1 cellular context compared by ENCODE assay signal in the genomic region with DNA sequence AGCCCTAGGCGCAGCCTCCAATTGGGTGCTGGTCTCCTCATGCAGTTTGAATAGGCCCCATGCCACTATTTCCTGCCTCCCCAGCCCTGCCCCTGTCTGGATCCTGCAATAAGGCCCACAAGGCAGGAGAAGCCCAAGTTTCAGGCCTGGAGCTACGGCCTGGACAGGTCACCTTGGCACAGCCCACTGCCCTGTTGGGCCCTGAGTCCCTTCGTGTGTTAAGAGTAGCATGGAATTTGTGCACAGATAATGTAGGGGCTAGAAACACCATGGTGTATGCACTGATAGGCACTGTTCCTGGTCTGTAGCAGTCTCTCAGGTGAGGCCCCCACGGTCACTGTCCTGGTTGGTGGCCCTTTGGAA.
TF ChIP-seq lines count a peak whose summit lies in the region.

No MANE protein-coding gene starts in this region.

TF ChIP-seq in K562, 482 proteins besides CTCF, POLR2A, EP300 and RAD21:
- TF ChIP-seq POLR2AphosphoS2 (IDR thresholded peaks at IDR 0.05; ENCODE audit: low read length) = 0 out of 2 replicates have a peak, but pooled peaks have one; percentile 28
- TF ChIP-seq ELF4 (CRISPR knock-in tag; IDR thresholded peaks at IDR 0.05) = no peak
- peak; percentile 14; the same call in 1 of the 2 replicates for TF ChIP-seq POLR2AphosphoS5 (IDR thresholded peaks at IDR 0.05; ENCODE audit: control insufficient read depth, insufficient read depth, low read depth, low read length)
- no peak for TF ChIP-seq SMARCB1 (IDR thresholded peaks at IDR 0.05; ENCODE audit: insufficient read length, low read depth)
- TF ChIP-seq HNRNPH1 (optimal IDR thresholded peaks at IDR 0.05; ENCODE audit: low read depth, low read length) = no peak
- TF ChIP-seq NEUROD1 (IDR thresholded peaks at IDR 0.05; ENCODE audit: borderline replicate concordance, low read depth, low read length, partially characterized antibody) = no peak
- 0 out of 2 replicates have a peak, but pooled peaks have one; percentile 40 for TF ChIP-seq ZNF12 (CRISPR knock-in tag; IDR thresholded peaks at IDR 0.05)
- TF ChIP-seq SRSF3 (IDR thresholded peaks at IDR 0.05; ENCODE audit: insufficient read depth, low read length) = no peak
- TF ChIP-seq RHOXF2B (CRISPR knock-in tag; conservative IDR thresholded peaks at IDR 0.05) = 0 out of 2 replicates have a peak, but pooled peaks have one; percentile 61
- TF ChIP-seq RBFOX2 (IDR thresholded peaks at IDR 0.05; ENCODE audit: low read depth, low read length) = peak; percentile 54; the same call in 1 of the 2 replicates
TF ChIP-seq in K562: peak in this region for 5.
